1 cellular context compared by ENCODE assay signal in the genomic region with DNA sequence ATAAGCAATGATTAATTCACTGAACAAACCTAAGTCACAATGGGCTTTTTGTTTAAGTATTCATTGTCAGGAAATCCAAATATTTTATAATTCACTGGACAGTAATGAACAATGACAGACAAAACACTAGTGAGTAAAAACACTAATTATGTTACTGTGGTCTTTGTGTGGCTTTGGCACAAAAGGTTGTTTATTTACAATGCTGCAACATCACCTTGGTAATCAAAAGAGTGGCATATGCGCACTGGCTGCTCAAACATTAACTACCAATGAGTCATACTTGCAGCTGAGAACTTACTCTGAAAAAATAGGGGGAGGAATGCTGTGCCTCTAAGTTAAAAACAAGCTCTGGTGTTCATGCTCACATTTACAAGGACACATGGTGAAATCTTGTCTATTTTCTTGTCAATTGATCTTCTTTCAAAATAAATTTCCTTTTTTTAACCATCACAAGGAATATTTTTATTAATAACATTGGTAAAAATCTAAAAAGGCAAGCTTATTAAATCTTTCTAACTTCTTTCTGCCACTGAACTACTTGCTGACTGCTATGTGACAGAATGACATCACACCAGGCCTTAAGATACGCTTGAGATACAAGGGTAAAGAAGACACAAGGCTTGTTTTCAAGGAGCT.
TF ChIP-seq lines count a peak whose summit lies in the region.

No MANE protein-coding gene starts in this region.

TF ChIP-seq in HepG2, 621 proteins besides CTCF, POLR2A, EP300 and RAD21 (continued from another document and continues in another):
- TF ChIP-seq, protein P1, sequence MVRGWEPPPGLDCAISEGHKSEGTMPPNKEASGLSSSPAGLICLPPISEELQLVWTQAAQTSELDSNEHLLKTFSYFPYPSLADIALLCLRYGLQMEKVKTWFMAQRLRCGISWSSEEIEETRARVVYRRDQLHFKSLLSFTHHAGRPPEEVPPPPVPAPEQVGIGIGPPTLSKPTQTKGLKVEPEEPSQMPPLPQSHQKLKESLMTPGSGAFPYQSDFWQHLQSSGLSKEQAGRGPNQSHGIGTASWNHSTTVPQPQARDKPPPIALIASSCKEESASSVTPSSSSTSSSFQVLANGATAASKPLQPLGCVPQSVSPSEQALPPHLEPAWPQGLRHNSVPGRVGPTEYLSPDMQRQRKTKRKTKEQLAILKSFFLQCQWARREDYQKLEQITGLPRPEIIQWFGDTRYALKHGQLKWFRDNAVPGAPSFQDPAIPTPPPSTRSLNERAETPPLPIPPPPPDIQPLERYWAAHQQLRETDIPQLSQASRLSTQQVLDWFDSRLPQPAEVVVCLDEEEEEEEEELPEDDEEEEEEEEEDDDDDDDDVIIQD (CRISPR knock-in tag; IDR thresholded peaks at IDR 0.05; ENCODE audit: low read depth), result peak; percentile 82
- TF ChIP-seq NCOA2 (CRISPR knock-in tag; IDR thresholded peaks at IDR 0.05), result peak; percentile 77
- TF ChIP-seq, protein P2, sequence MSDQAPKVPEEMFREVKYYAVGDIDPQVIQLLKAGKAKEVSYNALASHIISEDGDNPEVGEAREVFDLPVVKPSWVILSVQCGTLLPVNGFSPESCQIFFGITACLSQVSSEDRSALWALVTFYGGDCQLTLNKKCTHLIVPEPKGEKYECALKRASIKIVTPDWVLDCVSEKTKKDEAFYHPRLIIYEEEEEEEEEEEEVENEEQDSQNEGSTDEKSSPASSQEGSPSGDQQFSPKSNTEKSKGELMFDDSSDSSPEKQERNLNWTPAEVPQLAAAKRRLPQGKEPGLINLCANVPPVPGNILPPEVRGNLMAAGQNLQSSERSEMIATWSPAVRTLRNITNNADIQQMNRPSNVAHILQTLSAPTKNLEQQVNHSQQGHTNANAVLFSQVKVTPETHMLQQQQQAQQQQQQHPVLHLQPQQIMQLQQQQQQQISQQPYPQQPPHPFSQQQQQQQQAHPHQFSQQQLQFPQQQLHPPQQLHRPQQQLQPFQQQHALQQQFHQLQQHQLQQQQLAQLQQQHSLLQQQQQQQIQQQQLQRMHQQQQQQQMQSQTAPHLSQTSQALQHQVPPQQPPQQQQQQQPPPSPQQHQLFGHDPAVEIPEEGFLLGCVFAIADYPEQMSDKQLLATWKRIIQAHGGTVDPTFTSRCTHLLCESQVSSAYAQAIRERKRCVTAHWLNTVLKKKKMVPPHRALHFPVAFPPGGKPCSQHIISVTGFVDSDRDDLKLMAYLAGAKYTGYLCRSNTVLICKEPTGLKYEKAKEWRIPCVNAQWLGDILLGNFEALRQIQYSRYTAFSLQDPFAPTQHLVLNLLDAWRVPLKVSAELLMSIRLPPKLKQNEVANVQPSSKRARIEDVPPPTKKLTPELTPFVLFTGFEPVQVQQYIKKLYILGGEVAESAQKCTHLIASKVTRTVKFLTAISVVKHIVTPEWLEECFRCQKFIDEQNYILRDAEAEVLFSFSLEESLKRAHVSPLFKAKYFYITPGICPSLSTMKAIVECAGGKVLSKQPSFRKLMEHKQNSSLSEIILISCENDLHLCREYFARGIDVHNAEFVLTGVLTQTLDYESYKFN (CRISPR knock-in tag; conservative IDR thresholded peaks at IDR 0.05), result peak; percentile 89
- TF ChIP-seq DNMT1 (CRISPR knock-in tag; IDR thresholded peaks at IDR 0.05), result no peak
- TF ChIP-seq SRF (IDR thresholded peaks at IDR 0.05; ENCODE audit: low read depth, low read length), result no peak
- TF ChIP-seq STAG1 (CRISPR knock-in tag; IDR thresholded peaks at IDR 0.05), result no peak
- no peak for TF ChIP-seq TBL1XR1 (IDR thresholded peaks at IDR 0.05; ENCODE audit: borderline replicate concordance, low read length, partially characterized antibody)
- TF ChIP-seq ZNF543 (CRISPR knock-in tag; IDR thresholded peaks at IDR 0.05), result no peak
- TF ChIP-seq SIN3A (IDR thresholded peaks at IDR 0.05; ENCODE audit: borderline replicate concordance, low read depth, low read length), result 0 out of 2 replicates have a peak, but pooled peaks have one; percentile 38
- TF ChIP-seq MBNL3 (CRISPR knock-in tag; conservative IDR thresholded peaks at IDR 0.05), result no peak
- TF ChIP-seq, protein P3, sequence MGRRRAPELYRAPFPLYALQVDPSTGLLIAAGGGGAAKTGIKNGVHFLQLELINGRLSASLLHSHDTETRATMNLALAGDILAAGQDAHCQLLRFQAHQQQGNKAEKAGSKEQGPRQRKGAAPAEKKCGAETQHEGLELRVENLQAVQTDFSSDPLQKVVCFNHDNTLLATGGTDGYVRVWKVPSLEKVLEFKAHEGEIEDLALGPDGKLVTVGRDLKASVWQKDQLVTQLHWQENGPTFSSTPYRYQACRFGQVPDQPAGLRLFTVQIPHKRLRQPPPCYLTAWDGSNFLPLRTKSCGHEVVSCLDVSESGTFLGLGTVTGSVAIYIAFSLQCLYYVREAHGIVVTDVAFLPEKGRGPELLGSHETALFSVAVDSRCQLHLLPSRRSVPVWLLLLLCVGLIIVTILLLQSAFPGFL (CRISPR knock-in tag; IDR thresholded peaks at IDR 0.05), result no peak
- no peak for TF ChIP-seq ZNF652 (CRISPR knock-in tag; IDR thresholded peaks at IDR 0.05; ENCODE audit: borderline replicate concordance, low read depth)
- TF ChIP-seq SP2 (CRISPR knock-in tag; IDR thresholded peaks at IDR 0.05), result no peak
- TF ChIP-seq, protein P4, sequence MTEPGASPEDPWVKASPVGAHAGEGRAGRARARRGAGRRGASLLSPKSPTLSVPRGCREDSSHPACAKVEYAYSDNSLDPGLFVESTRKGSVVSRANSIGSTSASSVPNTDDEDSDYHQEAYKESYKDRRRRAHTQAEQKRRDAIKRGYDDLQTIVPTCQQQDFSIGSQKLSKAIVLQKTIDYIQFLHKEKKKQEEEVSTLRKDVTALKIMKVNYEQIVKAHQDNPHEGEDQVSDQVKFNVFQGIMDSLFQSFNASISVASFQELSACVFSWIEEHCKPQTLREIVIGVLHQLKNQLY (CRISPR knock-in tag; IDR thresholded peaks at IDR 0.05), result peak; percentile 61; the same call in 1 of the 2 replicates
- TF ChIP-seq, protein P5, sequence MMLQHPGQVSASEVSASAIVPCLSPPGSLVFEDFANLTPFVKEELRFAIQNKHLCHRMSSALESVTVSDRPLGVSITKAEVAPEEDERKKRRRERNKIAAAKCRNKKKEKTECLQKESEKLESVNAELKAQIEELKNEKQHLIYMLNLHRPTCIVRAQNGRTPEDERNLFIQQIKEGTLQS (CRISPR knock-in tag; IDR thresholded peaks at IDR 0.05), result peak; percentile 93
- TF ChIP-seq GATAD2A (CRISPR knock-in tag; IDR thresholded peaks at IDR 0.05), result peak; percentile 75
- peak; percentile 72; the same call in 1 of the 2 replicates for TF ChIP-seq NCOR1 (IDR thresholded peaks at IDR 0.05; ENCODE audit: borderline replicate concordance, low read length)
- TF ChIP-seq AHR (CRISPR knock-in tag; IDR thresholded peaks at IDR 0.05), result no peak
- TF ChIP-seq ZNF30 (CRISPR knock-in tag; IDR thresholded peaks at IDR 0.05), result no peak
- TF ChIP-seq RARA (CRISPR knock-in tag; IDR thresholded peaks at IDR 0.05), result peak; percentile 47
- peak; percentile 34; the same call in 1 of the 2 replicates for TF ChIP-seq MIER3 (CRISPR knock-in tag; IDR thresholded peaks at IDR 0.05; ENCODE audit: borderline replicate concordance)
- TF ChIP-seq ZNF383 (CRISPR knock-in tag; IDR thresholded peaks at IDR 0.05; ENCODE audit: borderline replicate concordance), result no peak
- no peak for TF ChIP-seq ZNF337 (CRISPR knock-in tag; IDR thresholded peaks at IDR 0.05; ENCODE audit: borderline replicate concordance, low read depth)
- TF ChIP-seq, protein P6, sequence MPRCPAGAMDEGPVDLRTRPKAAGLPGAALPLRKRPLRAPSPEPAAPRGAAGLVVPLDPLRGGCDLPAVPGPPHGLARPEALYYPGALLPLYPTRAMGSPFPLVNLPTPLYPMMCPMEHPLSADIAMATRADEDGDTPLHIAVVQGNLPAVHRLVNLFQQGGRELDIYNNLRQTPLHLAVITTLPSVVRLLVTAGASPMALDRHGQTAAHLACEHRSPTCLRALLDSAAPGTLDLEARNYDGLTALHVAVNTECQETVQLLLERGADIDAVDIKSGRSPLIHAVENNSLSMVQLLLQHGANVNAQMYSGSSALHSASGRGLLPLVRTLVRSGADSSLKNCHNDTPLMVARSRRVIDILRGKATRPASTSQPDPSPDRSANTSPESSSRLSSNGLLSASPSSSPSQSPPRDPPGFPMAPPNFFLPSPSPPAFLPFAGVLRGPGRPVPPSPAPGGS (CRISPR knock-in tag; IDR thresholded peaks at IDR 0.05), result no peak
- TF ChIP-seq KMT2B (CRISPR knock-in tag; IDR thresholded peaks at IDR 0.05), result no peak
- no peak for TF ChIP-seq EED (CRISPR knock-in tag; IDR thresholded peaks at IDR 0.05)
- 0 out of 2 replicates have a peak, but pooled peaks have one; percentile 29 for TF ChIP-seq BCL6 (CRISPR knock-in tag; IDR thresholded peaks at IDR 0.05)
- peak; percentile 57; the same call in 1 of the 2 replicates for TF ChIP-seq CEBPG (CRISPR knock-in tag; IDR thresholded peaks at IDR 0.05)
- TF ChIP-seq JUN (CRISPR knock-in tag; IDR thresholded peaks at IDR 0.05), result peak; percentile 92
- TF ChIP-seq ZBTB7A (CRISPR knock-in tag; IDR thresholded peaks at IDR 0.05), result no peak
- peak; percentile 95 for TF ChIP-seq SOX5 (CRISPR knock-in tag; IDR thresholded peaks at IDR 0.05; ENCODE audit: borderline replicate concordance)
- no peak for TF ChIP-seq ZNF3 (CRISPR knock-in tag; IDR thresholded peaks at IDR 0.05)
- TF ChIP-seq ZMYM4 (CRISPR knock-in tag; IDR thresholded peaks at IDR 0.05), result no peak
- TF ChIP-seq KLF16 (CRISPR knock-in tag; IDR thresholded peaks at IDR 0.05), result peak in 1 of 2 experiments; percentile 55; a peak in 1 of 4 replicates
- TF ChIP-seq ELF1 (CRISPR knock-in tag; IDR thresholded peaks at IDR 0.05), result 0 out of 2 replicates have a peak, but pooled peaks have one; percentile 18
- TF ChIP-seq AKAP8 (CRISPR knock-in tag; IDR thresholded peaks at IDR 0.05), result no peak
- TF ChIP-seq GATA4 (IDR thresholded peaks at IDR 0.05; ENCODE audit: borderline replicate concordance, low read depth), result no peak
- TF ChIP-seq ZNF737 (CRISPR knock-in tag; IDR thresholded peaks at IDR 0.05; ENCODE audit: borderline replicate concordance), result no peak
- TF ChIP-seq RARG (CRISPR knock-in tag; IDR thresholded peaks at IDR 0.05; ENCODE audit: low read depth), result no peak
- no peak for TF ChIP-seq GZF1 (CRISPR knock-in tag; IDR thresholded peaks at IDR 0.05)
- TF ChIP-seq, protein P7, sequence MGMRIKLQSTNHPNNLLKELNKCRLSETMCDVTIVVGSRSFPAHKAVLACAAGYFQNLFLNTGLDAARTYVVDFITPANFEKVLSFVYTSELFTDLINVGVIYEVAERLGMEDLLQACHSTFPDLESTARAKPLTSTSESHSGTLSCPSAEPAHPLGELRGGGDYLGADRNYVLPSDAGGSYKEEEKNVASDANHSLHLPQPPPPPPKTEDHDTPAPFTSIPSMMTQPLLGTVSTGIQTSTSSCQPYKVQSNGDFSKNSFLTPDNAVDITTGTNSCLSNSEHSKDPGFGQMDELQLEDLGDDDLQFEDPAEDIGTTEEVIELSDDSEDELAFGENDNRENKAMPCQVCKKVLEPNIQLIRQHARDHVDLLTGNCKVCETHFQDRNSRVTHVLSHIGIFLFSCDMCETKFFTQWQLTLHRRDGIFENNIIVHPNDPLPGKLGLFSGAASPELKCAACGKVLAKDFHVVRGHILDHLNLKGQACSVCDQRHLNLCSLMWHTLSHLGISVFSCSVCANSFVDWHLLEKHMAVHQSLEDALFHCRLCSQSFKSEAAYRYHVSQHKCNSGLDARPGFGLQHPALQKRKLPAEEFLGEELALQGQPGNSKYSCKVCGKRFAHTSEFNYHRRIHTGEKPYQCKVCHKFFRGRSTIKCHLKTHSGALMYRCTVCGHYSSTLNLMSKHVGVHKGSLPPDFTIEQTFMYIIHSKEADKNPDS (CRISPR knock-in tag; IDR thresholded peaks at IDR 0.05), result no peak
- no peak for TF ChIP-seq TMF1 (CRISPR knock-in tag; IDR thresholded peaks at IDR 0.05; ENCODE audit: low read depth)
- TF ChIP-seq, protein P8, sequence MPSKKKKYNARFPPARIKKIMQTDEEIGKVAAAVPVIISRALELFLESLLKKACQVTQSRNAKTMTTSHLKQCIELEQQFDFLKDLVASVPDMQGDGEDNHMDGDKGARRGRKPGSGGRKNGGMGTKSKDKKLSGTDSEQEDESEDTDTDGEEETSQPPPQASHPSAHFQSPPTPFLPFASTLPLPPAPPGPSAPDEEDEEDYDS (CRISPR knock-in tag; IDR thresholded peaks at IDR 0.05), result peak; percentile 57; the same call in 1 of the 2 replicates
- TF ChIP-seq KLF6 (CRISPR knock-in tag; IDR thresholded peaks at IDR 0.05), result 0 out of 2 replicates have a peak, but pooled peaks have one; percentile 41
- no peak for TF ChIP-seq MIER2 (CRISPR knock-in tag; IDR thresholded peaks at IDR 0.05)
- TF ChIP-seq, protein P9, sequence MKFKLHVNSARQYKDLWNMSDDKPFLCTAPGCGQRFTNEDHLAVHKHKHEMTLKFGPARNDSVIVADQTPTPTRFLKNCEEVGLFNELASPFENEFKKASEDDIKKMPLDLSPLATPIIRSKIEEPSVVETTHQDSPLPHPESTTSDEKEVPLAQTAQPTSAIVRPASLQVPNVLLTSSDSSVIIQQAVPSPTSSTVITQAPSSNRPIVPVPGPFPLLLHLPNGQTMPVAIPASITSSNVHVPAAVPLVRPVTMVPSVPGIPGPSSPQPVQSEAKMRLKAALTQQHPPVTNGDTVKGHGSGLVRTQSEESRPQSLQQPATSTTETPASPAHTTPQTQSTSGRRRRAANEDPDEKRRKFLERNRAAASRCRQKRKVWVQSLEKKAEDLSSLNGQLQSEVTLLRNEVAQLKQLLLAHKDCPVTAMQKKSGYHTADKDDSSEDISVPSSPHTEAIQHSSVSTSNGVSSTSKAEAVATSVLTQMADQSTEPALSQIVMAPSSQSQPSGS (CRISPR knock-in tag; IDR thresholded peaks at IDR 0.05), result peak; percentile 46; the same call in 1 of the 2 replicates
- TF ChIP-seq ZNF766 (CRISPR knock-in tag; IDR thresholded peaks at IDR 0.05; ENCODE audit: borderline replicate concordance), result no peak
- peak; percentile 83 for TF ChIP-seq ZNF614 (CRISPR knock-in tag; IDR thresholded peaks at IDR 0.05; ENCODE audit: borderline replicate concordance)
- peak; percentile 44; the same call in 1 of the 2 replicates for TF ChIP-seq RFX1 (IDR thresholded peaks at IDR 0.05)
- no peak for TF ChIP-seq GFI1 (CRISPR knock-in tag; IDR thresholded peaks at IDR 0.05; ENCODE audit: borderline replicate concordance)
- TF ChIP-seq MIXL1 (CRISPR knock-in tag; IDR thresholded peaks at IDR 0.05), result peak; percentile 86
- peak; percentile 43; the same call in 1 of the 2 replicates for TF ChIP-seq ISL2 (CRISPR knock-in tag; IDR thresholded peaks at IDR 0.05)
- TF ChIP-seq IKZF1 (IDR thresholded peaks at IDR 0.05), result no peak
- TF ChIP-seq, protein P10, sequence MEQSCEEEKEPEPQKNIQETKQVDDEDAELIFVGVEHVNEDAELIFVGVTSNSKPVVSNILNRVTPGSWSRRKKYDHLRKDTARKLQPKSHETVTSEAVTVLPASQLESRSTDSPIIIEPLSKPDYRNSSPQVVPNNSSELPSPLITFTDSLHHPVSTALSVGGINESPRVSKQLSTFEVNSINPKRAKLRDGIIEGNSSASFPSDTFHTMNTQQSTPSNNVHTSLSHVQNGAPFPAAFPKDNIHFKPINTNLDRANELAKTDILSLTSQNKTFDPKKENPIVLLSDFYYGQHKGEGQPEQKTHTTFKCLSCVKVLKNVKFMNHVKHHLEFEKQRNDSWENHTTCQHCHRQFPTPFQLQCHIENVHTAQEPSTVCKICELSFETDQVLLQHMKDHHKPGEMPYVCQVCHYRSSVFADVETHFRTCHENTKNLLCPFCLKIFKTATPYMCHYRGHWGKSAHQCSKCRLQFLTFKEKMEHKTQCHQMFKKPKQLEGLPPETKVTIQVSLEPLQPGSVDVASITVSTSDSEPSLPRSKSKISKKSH (CRISPR knock-in tag; IDR thresholded peaks at IDR 0.05; ENCODE audit: borderline replicate concordance), result no peak
- no peak for TF ChIP-seq ZNF720 (CRISPR knock-in tag; IDR thresholded peaks at IDR 0.05)
- TF ChIP-seq ARHGAP35 (CRISPR knock-in tag; IDR thresholded peaks at IDR 0.05; ENCODE audit: borderline replicate concordance), result no peak
- no peak for TF ChIP-seq ZSCAN21 (CRISPR knock-in tag; IDR thresholded peaks at IDR 0.05; ENCODE audit: borderline replicate concordance)
